In genomic region chr2:88950010-88950409, GRCh38 we compare ENCODE assay signal across 10 cellular contexts.
DNase-seq lines count a peak whose midpoint lies in the region; ATAC-seq and TF ChIP-seq lines count a peak whose summit lies in the region.
"Had no signal": no experiment of that assay in that cellular context is flagged by ENCODE, and none has a peak within 500 bp of the region (broad histone marks: within the 10 kb centered on the region; RNA-seq: fewer than 3 reads in every experiment).

No MANE protein-coding gene starts in this region.

- H2AFZ ChIP-seq in OCI-LY1 (ENCODE audit: low read length) (no peak overlapping the region), fibroblast of lung (ENCODE audit: low read length) (no peak overlapping the region)

- POLR2A ChIA-PET in naive thymus-derived CD8-positive, alpha-beta T cell (lab: Charles Lee) = no interaction called here

- H3K4me3 Mint-ChIP-seq in T-helper 2 cell treated with Interferon-gamma antibody and Interleukin-4, amounts not matched to agents 5 μg/mL and 100 μg/mL, for 36 hours = no peak overlapping the region
- H3K4me3 Mint-ChIP-seq in naive thymus-derived CD8-positive, alpha-beta T cell = no peak overlapping the region

- TF ChIP-seq CTCF in OCI-LY1 (IDR thresholded peaks at IDR 0.05; ENCODE audit: low read length) (peak; percentile 55), fibroblast of lung (conservative IDR thresholded peaks at IDR 0.05 in 1 of 2, IDR thresholded peaks at IDR 0.05 in 1 of 2; ENCODE audit: low read depth in 1 of 2, low read length in 2 of 2) (peak; percentile 12 to 30)

- in situ Hi-C loops in ACHN (cut with HindIII; ENCODE audit: low pct_ligation_motif_present, low pct_unique_long_range_greater_than_20kb, low sequenced_read_pairs) = no loop called here

- no peaks in the 10 kb centered on the region for H3K79me2 ChIP-seq in OCI-LY1 (ENCODE audit: insufficient read depth, low read length)
- no peaks in the 10 kb centered on the region for H3K79me2 ChIP-seq in fibroblast of lung (ENCODE audit: control insufficient read depth, insufficient read depth, low read length)

- no peaks in the 10 kb centered on the region for H3K9me2 ChIP-seq in OCI-LY1 (ENCODE audit: low read depth, low read length)

- ATAC-seq in naive thymus-derived CD8-positive, alpha-beta T cell = no peak
- ATAC-seq in left ventricle myocardium superior = no peak

- H3K4me1 ChIP-seq in OCI-LY1 (ENCODE audit: insufficient read depth, low read length, severe bottlenecking) = peaks cover 36% of the 10 kb centered on the region
- no peaks in the 10 kb centered on the region for H3K4me1 ChIP-seq in fibroblast of lung (ENCODE audit: control insufficient read depth, extremely low read depth, insufficient read depth, low read length)

- no peak overlapping the region for H3K9ac ChIP-seq in OCI-LY1 (ENCODE audit: low read length)
- no peak overlapping the region for H3K9ac ChIP-seq in fibroblast of lung (ENCODE audit: insufficient read depth, low read length)

- no peaks in the 10 kb centered on the region for H3K4me1 Mint-ChIP-seq in T-helper 2 cell treated with Interferon-gamma antibody and Interleukin-4, amounts not matched to agents 5 μg/mL and 100 μg/mL, for 36 hours (ENCODE audit: low read depth)
- peaks cover 0 to 2% (median 0%) of the 10 kb centered on the region in 4 donors for H3K4me1 Mint-ChIP-seq in naive thymus-derived CD8-positive, alpha-beta T cell

- H3K27ac ChIP-seq in OCI-LY1 (ENCODE audit: low read depth, low read length, poor library complexity, severe bottlenecking) (peak overlapping the region; percentile 84), fibroblast of lung (ENCODE audit: insufficient read depth, low read length) (no peak overlapping the region)
- H3K27ac ChIP-seq: skin epidermis had no signal

- no peak overlapping the region for H3K27ac Mint-ChIP-seq in T-helper 2 cell treated with Interferon-gamma antibody and Interleukin-4, amounts not matched to agents 5 μg/mL and 100 μg/mL, for 36 hours
- H3K27ac Mint-ChIP-seq in naive thymus-derived CD8-positive, alpha-beta T cell = no peak overlapping the region

- H3K36me3 ChIP-seq in OCI-LY1 (ENCODE audit: insufficient read depth, low read length) (no peaks in the 10 kb centered on the region), fibroblast of lung (ENCODE audit: control insufficient read depth, insufficient read depth, low read length) (no peaks in the 10 kb centered on the region)

- H4K20me1 ChIP-seq in OCI-LY1 (ENCODE audit: insufficient read depth, low read length) (no peaks in the 10 kb centered on the region), fibroblast of lung (ENCODE audit: control insufficient read depth, extremely low read depth, insufficient read depth, low read length) (no peaks in the 10 kb centered on the region)

- no peaks in the 10 kb centered on the region for H3F3A ChIP-seq in OCI-LY1 (ENCODE audit: insufficient read depth, low read length)

- H3K27me3 ChIP-seq in OCI-LY1 (ENCODE audit: insufficient read depth, low read length) (no peaks in the 10 kb centered on the region), fibroblast of lung (ENCODE audit: control insufficient read depth, insufficient read depth, low read length) (no peaks in the 10 kb centered on the region)

- H3K9me3 Mint-ChIP-seq in T-helper 2 cell treated with Interferon-gamma antibody and Interleukin-4, amounts not matched to agents 5 μg/mL and 100 μg/mL, for 36 hours = no peaks in the 10 kb centered on the region
- no peaks in the 10 kb centered on the region for H3K9me3 Mint-ChIP-seq in naive thymus-derived CD8-positive, alpha-beta T cell

- DNase-seq in ACHN (peak; percentile 22), ELR (ENCODE audit: low read depth) (peak; percentile 42), fibroblast of lung (ENCODE audit: low read depth in 2 of 2) (no peak), SKM-1 treated with dmso at 0.1 percent for 144 hours (lab: John Stamatoyannopoulos, UW; ENCODE audit: unreplicated experiment) (no peak), left ventricle myocardium superior (no peak)
- no peak for DNase-seq in T-helper 2 cell treated with Interferon-gamma antibody and Interleukin-4, amounts not matched to agents 5 μg/mL and 100 μg/mL, for 36 hours (ENCODE audit: low spot score)
- no peak for DNase-seq in naive thymus-derived CD8-positive, alpha-beta T cell
- DNase-seq: GOT3 had no signal

- H3K9me3 ChIP-seq in OCI-LY1 (ENCODE audit: low read length) = no peaks in the 10 kb centered on the region
- no peaks in the 10 kb centered on the region for H3K9me3 ChIP-seq in fibroblast of lung (ENCODE audit: control insufficient read depth, insufficient read depth, low read depth, low read length)

- H3K36me3 Mint-ChIP-seq in T-helper 2 cell treated with Interferon-gamma antibody and Interleukin-4, amounts not matched to agents 5 μg/mL and 100 μg/mL, for 36 hours (ENCODE audit: low read depth) = no peaks in the 10 kb centered on the region
- no peaks in the 10 kb centered on the region for H3K36me3 Mint-ChIP-seq in naive thymus-derived CD8-positive, alpha-beta T cell

- intact Hi-C loops in left ventricle myocardium superior (cut with micrococcal nuclease) = no loop called here

- H3K27me3 Mint-ChIP-seq in T-helper 2 cell treated with Interferon-gamma antibody and Interleukin-4, amounts not matched to agents 5 μg/mL and 100 μg/mL, for 36 hours (ENCODE audit: low read depth) = no peaks in the 10 kb centered on the region
- H3K27me3 Mint-ChIP-seq in naive thymus-derived CD8-positive, alpha-beta T cell = peaks cover 3 to 33% (median 10%) of the 10 kb centered on the region in 5 donors

- H3K4me3 ChIP-seq in OCI-LY1 (ENCODE audit: low read depth, low read length, poor library complexity, severe bottlenecking) = no peak overlapping the region
- H3K4me3 ChIP-seq in fibroblast of lung (replicated peaks in 1 of 4; ENCODE audit: control extremely low read depth in 1 of 4, insufficient read depth in 1 of 4, low read depth in 3 of 4, low read length in 4 of 4) = no peak overlapping the region
- H3K4me3 ChIP-seq: skin epidermis had no signal

- H3K4me2 ChIP-seq in OCI-LY1 (ENCODE audit: low read length) = peak overlapping the region; percentile 22; the same call in 1 of the 2 replicates
- no peak overlapping the region for H3K4me2 ChIP-seq in fibroblast of lung (ENCODE audit: extremely low read depth, insufficient read depth, low read length)

Comparison
In these comparisons a context has a peak if more than half of its experiments do, and no peak if none do; other contexts are left out.
1. DNase-seq: peak in ACHN (single experiment) and ELR (single experiment); none in fibroblast of lung (0 of 2), T-helper 2 cell treated with Interferon-gamma antibody and Interleukin-4, amounts not matched to agents 5 μg/mL and 100 μg/mL, for 36 hours (single experiment), naive thymus-derived CD8-positive, alpha-beta T cell (0 of 10), SKM-1 treated with dmso at 0.1 percent for 144 hours (single experiment) and left ventricle myocardium superior (single experiment).